ENCODE assay signal across 1 cellular context in genomic region chr6:11711994-11712698, GRCh38.
A peak's percentile ranks its signal among the peaks of the same experiment; 100 is the strongest.
TF ChIP-seq lines count a peak whose summit lies in the region.

No MANE protein-coding gene starts in this region.

TF ChIP-seq in GM12878, 131 proteins besides CTCF, POLR2A, EP300 and RAD21 (continued from another document):
- TF ChIP-seq ATF2 (IDR thresholded peaks at IDR 0.05; ENCODE audit: low read length), result no peak
- TF ChIP-seq MAX (IDR thresholded peaks at IDR 0.05; ENCODE audit: low read depth, low read length), result no peak; the same call in 1 of the 2 replicates
- TF ChIP-seq CEBPB (IDR thresholded peaks at IDR 0.05; ENCODE audit: borderline replicate concordance in 1 of 2, low read depth in 2 of 2, low read length in 2 of 2), result 0 out of 4 replicates have a peak, but pooled peaks of 1 of the 2 experiments have one; percentile 19
- TF ChIP-seq ZNF207 (IDR thresholded peaks at IDR 0.05; ENCODE audit: borderline replicate concordance), result no peak
- no peak for TF ChIP-seq BACH1 (IDR thresholded peaks at IDR 0.05; ENCODE audit: borderline replicate concordance)
- TF ChIP-seq SMAD5 (IDR thresholded peaks at IDR 0.05; ENCODE audit: low read depth), result no peak
- TF ChIP-seq IKZF2 (IDR thresholded peaks at IDR 0.05), result 0 out of 4 replicates have a peak, but pooled peaks of 1 of the 2 experiments have one; percentile 41
- TF ChIP-seq USF1 (IDR thresholded peaks at IDR 0.05; ENCODE audit: borderline replicate concordance, extremely low read length, insufficient read depth, low read depth, low read length), result no peak
- no peak for TF ChIP-seq SPI1 (IDR thresholded peaks at IDR 0.05; ENCODE audit: borderline replicate concordance, insufficient read depth, low read depth, low read length)
- TF ChIP-seq TARDBP (IDR thresholded peaks at IDR 0.05; ENCODE audit: borderline replicate concordance), result no peak
- no peak for TF ChIP-seq NR2C2 (IDR thresholded peaks at IDR 0.05; ENCODE audit: borderline replicate concordance, control insufficient read depth, insufficient read length, low read depth)
- peak; percentile 34; the same call in 1 of the 2 replicates for TF ChIP-seq ZNF217 (IDR thresholded peaks at IDR 0.05)
- TF ChIP-seq ZNF687 (IDR thresholded peaks at IDR 0.05), result peak; percentile 90; the same call in 1 of the 2 replicates
- 0 out of 2 replicates have a peak, but pooled peaks have one; percentile 2 for TF ChIP-seq GABPA (IDR thresholded peaks at IDR 0.05; ENCODE audit: low read depth)
- TF ChIP-seq MTA2 (IDR thresholded peaks at IDR 0.05; ENCODE audit: low read depth), result peak; percentile 50; the same call in 1 of the 2 replicates
- peak; percentile 69; the same call in 1 of the 2 replicates for TF ChIP-seq PAX8 (IDR thresholded peaks at IDR 0.05)
- no peak for TF ChIP-seq LARP7 (IDR thresholded peaks at IDR 0.05)
- no peak for TF ChIP-seq TCF7 (IDR thresholded peaks at IDR 0.05; ENCODE audit: borderline replicate concordance)
- peak; percentile 54; the same call in 1 of the 2 replicates for TF ChIP-seq ATF7 (IDR thresholded peaks at IDR 0.05; ENCODE audit: low read depth)
- no peak for TF ChIP-seq IRF4 (IDR thresholded peaks at IDR 0.05; ENCODE audit: low read depth, low read length)
- TF ChIP-seq MEF2A (IDR thresholded peaks at IDR 0.05; ENCODE audit: insufficient read depth, low read depth, low read length), result 0 out of 2 replicates have a peak, but pooled peaks have one; percentile 20
- no peak for TF ChIP-seq E2F8 (IDR thresholded peaks at IDR 0.05; ENCODE audit: low read depth, partially characterized antibody)
- peak; percentile 71 for TF ChIP-seq MEF2B (IDR thresholded peaks at IDR 0.05; ENCODE audit: partially characterized antibody, poor library complexity, severe bottlenecking)
- TF ChIP-seq TAF1 (IDR thresholded peaks at IDR 0.05; ENCODE audit: borderline replicate concordance, low read depth, low read length), result no peak
- peak; percentile 91 for TF ChIP-seq NR2C1 (IDR thresholded peaks at IDR 0.05)
- TF ChIP-seq IRF3 (IDR thresholded peaks at IDR 0.05), result no peak
- TF ChIP-seq MTA3 (IDR thresholded peaks at IDR 0.05; ENCODE audit: borderline replicate concordance, low read length), result no peak
- TF ChIP-seq RAD51 (IDR thresholded peaks at IDR 0.05), result no peak
- no peak for TF ChIP-seq SIX5 (IDR thresholded peaks at IDR 0.05; ENCODE audit: low read depth, low read length, severe bottlenecking)
- no peak for TF ChIP-seq ZZZ3 (IDR thresholded peaks at IDR 0.05; ENCODE audit: control insufficient read depth, insufficient read length, low read depth)
- TF ChIP-seq CBX3 (IDR thresholded peaks at IDR 0.05; ENCODE audit: borderline replicate concordance, low read depth), result no peak
